1 cellular context compared by ENCODE assay signal in genomic region chr2:227322530-227323190, GRCh38.
TF ChIP-seq lines count a peak whose summit lies in the region.

No MANE protein-coding gene starts in this region.

TF ChIP-seq in K562, 482 proteins besides CTCF, POLR2A, EP300 and RAD21:
- TF ChIP-seq ARID1B (IDR thresholded peaks at IDR 0.05), result peak; percentile 50; the same call in 1 of the 2 replicates
- peak; percentile 87 for TF ChIP-seq TRIM28 (IDR thresholded peaks at IDR 0.05)
- TF ChIP-seq NR1H2 (CRISPR knock-in tag; IDR thresholded peaks at IDR 0.05), result no peak
- peak; percentile 84; the same call in 1 of the 2 replicates for TF ChIP-seq ZNF280B (CRISPR knock-in tag; IDR thresholded peaks at IDR 0.05)
- TF ChIP-seq ESRRA (IDR thresholded peaks at IDR 0.05; ENCODE audit: borderline replicate concordance, low read depth), result peak; percentile 16; the same call in 1 of the 2 replicates
- peak; percentile 99 for TF ChIP-seq HLTF (IDR thresholded peaks at IDR 0.05)
- TF ChIP-seq RBM25 (IDR thresholded peaks at IDR 0.05; ENCODE audit: low read depth, low read length, severe bottlenecking), result peak; percentile 73
- TF ChIP-seq DDX20 (tag; IDR thresholded peaks at IDR 0.05; ENCODE audit: low read depth), result no peak
- TF ChIP-seq ATF1 (CRISPR knock-in tag; IDR thresholded peaks at IDR 0.05), result no peak
- TF ChIP-seq ATF1 (tag; IDR thresholded peaks at IDR 0.05), result no peak
- no peak for TF ChIP-seq ZFX (CRISPR knock-in tag; IDR thresholded peaks at IDR 0.05)
- peak; percentile 38; the same call in 1 of the 2 replicates for TF ChIP-seq CHAMP1 (IDR thresholded peaks at IDR 0.05)
- no peak for TF ChIP-seq TFAP4 (CRISPR knock-in tag; IDR thresholded peaks at IDR 0.05; ENCODE audit: borderline replicate concordance)
- TF ChIP-seq KLF1 (tag; IDR thresholded peaks at IDR 0.05), result no peak
- TF ChIP-seq HIVEP1 (CRISPR knock-in tag; IDR thresholded peaks at IDR 0.05), result no peak
- peak; percentile 20 to 23; a peak in 1 of 4 replicates for TF ChIP-seq TRIM24 (IDR thresholded peaks at IDR 0.05)
- peak; percentile 49; the same call in 1 of the 2 replicates for TF ChIP-seq TAL1 (IDR thresholded peaks at IDR 0.05)
- TF ChIP-seq IFI16 (CRISPR knock-in tag; IDR thresholded peaks at IDR 0.05), result no peak
- no peak for TF ChIP-seq MIER1 (IDR thresholded peaks at IDR 0.05; ENCODE audit: low read depth)
- TF ChIP-seq CBFA2T2 (conservative IDR thresholded peaks at IDR 0.05), result peak; percentile 46; the same call in 1 of the 2 replicates
- no peak for TF ChIP-seq BRF1 (IDR thresholded peaks at IDR 0.05; ENCODE audit: borderline replicate concordance, extremely low read depth, insufficient read length)
- peak; percentile 26 to 46; a peak in 1 of 4 replicates for TF ChIP-seq KDM1A (IDR thresholded peaks at IDR 0.05)
- TF ChIP-seq MCM7 (IDR thresholded peaks at IDR 0.05), result no peak
- TF ChIP-seq NCOR1 (IDR thresholded peaks at IDR 0.05), result 0 out of 2 replicates have a peak, but pooled peaks have one; percentile 12
- TF ChIP-seq ZNF511 (CRISPR knock-in tag; IDR thresholded peaks at IDR 0.05), result no peak
- no peak for TF ChIP-seq CTCFL (IDR thresholded peaks at IDR 0.05; ENCODE audit: borderline replicate concordance, insufficient read depth, low read depth, low read length, poor library complexity, severe bottlenecking)
- no peak for TF ChIP-seq ZNF589 (CRISPR knock-in tag; IDR thresholded peaks at IDR 0.05; ENCODE audit: low read depth)
- TF ChIP-seq MTA2 (IDR thresholded peaks at IDR 0.05; ENCODE audit: low read depth), result 0 out of 2 replicates have a peak, but pooled peaks have one; percentile 8
- peak; percentile 57; the same call in 1 of the 2 replicates for TF ChIP-seq TEAD4 (IDR thresholded peaks at IDR 0.05; ENCODE audit: low read length)
- TF ChIP-seq TEAD4 (CRISPR knock-in tag; IDR thresholded peaks at IDR 0.05; ENCODE audit: borderline replicate concordance), result no peak
- TF ChIP-seq CBFA2T3 (IDR thresholded peaks at IDR 0.05), result peak; percentile 75
- TF ChIP-seq CBX3 (IDR thresholded peaks at IDR 0.05; ENCODE audit: borderline replicate concordance in 1 of 2, low read length in 2 of 2), result peak in 1 of 2 experiments; percentile 59; a peak in 1 of 3 replicates
- peak; percentile 51 for TF ChIP-seq TCF3 (CRISPR knock-in tag; IDR thresholded peaks at IDR 0.05)
- no peak for TF ChIP-seq YY1 (IDR thresholded peaks at IDR 0.05; ENCODE audit: borderline replicate concordance in 1 of 3, control insufficient read depth in 1 of 3, extremely low read depth in 1 of 3, insufficient read depth in 3 of 3, insufficient read length in 1 of 3, insufficient replicate concordance in 2 of 3, low read depth in 1 of 3, low read length in 2 of 3)
- TF ChIP-seq CREB5 (CRISPR knock-in tag; IDR thresholded peaks at IDR 0.05), result no peak
TF ChIP-seq in K562: peak in this region for 17.
